ENCODE assay signal across 1 cellular context in genomic region chr12:72077111-72077820, GRCh38.
TF ChIP-seq lines count a peak whose summit lies in the region.

No MANE protein-coding gene starts in this region.

TF ChIP-seq in H1, 55 proteins besides CTCF, POLR2A, EP300 and RAD21:
- no peak for TF ChIP-seq BRCA1 (IDR thresholded peaks at IDR 0.05; ENCODE audit: low read depth, low read length)
- no peak for TF ChIP-seq ATF3 (IDR thresholded peaks at IDR 0.05; ENCODE audit: insufficient read depth, low read depth, low read length)
- TF ChIP-seq SP2 (IDR thresholded peaks at IDR 0.05; ENCODE audit: low read length), result no peak
